9 cellular contexts compared by ENCODE assay signal in genomic region chr2:152189622-152190495, GRCh38. TPM values are rescaled to one million over a fixed set of nuclear protein-coding genes. Genes with fewer than 3 reads are reported as not detected.
DNase-seq lines count a peak whose midpoint lies in the region; ATAC-seq and TF ChIP-seq lines count a peak whose summit lies in the region.
"Had no signal": no experiment of that assay in that cellular context is flagged by ENCODE, and none has a peak within 500 bp of the region (broad histone marks: within the 10 kb centered on the region; RNA-seq: fewer than 3 reads in every experiment).

No MANE protein-coding gene starts in this region.

- H3K27ac Mint-ChIP-seq in activated CD4-positive, alpha-beta memory T cell treated with anti-CD3 and anti-CD28 coated beads for 36 hours: no peak overlapping the region

- H3K9me3 Mint-ChIP-seq in activated CD4-positive, alpha-beta memory T cell treated with anti-CD3 and anti-CD28 coated beads for 36 hours: no peaks in the 10 kb centered on the region

- peak; percentile 74 for ATAC-seq in GM21528 (IDR thresholded peaks at IDR 0.05; ENCODE audit: low FRiP score, unreplicated experiment)
- ATAC-seq in omental fat pad (ENCODE audit: low FRiP score): peak; percentile 77

- no peak overlapping the region for H3K27ac ChIP-seq in SU-DHL-6 (ENCODE audit: low read depth, low read length)
- H3K27ac ChIP-seq: BLaER1 had no signal

- H3K27me3 ChIP-seq in MG63 (no peaks in the 10 kb centered on the region), SU-DHL-6 (ENCODE audit: low read length) (no peaks in the 10 kb centered on the region)
- H3K27me3 ChIP-seq: BLaER1 had no signal

- no peaks in the 10 kb centered on the region for H4K20me1 ChIP-seq in SU-DHL-6 (ENCODE audit: low read depth, low read length)
- H4K20me1 ChIP-seq: BLaER1 had no signal

- no peaks in the 10 kb centered on the region for H3K79me2 ChIP-seq in SU-DHL-6 (ENCODE audit: insufficient read depth, low read length)

- TF ChIP-seq CTCF in SU-DHL-6 (IDR thresholded peaks at IDR 0.05; ENCODE audit: insufficient read depth, low read length, poor library complexity, severe bottlenecking): peak; percentile 57
- peak; percentile 88 for TF ChIP-seq CTCF in fibroblast of pulmonary artery (IDR thresholded peaks at IDR 0.05; ENCODE audit: low read length, missing control alignments)
- TF ChIP-seq CTCF in omental fat pad (IDR thresholded peaks at IDR 0.05): peak in 2 of 3 donors; percentile 15 to 49

- no peak overlapping the region for H3K9ac ChIP-seq in SU-DHL-6 (ENCODE audit: low read length)
- H3K9ac ChIP-seq: BLaER1 had no signal

- H3K4me3 Mint-ChIP-seq in activated CD4-positive, alpha-beta memory T cell treated with anti-CD3 and anti-CD28 coated beads for 36 hours: no peak overlapping the region

- intact Hi-C loops in activated CD4-positive, alpha-beta memory T cell treated with anti-CD3 and anti-CD28 coated beads for 36 hours (cut with micrococcal nuclease): loop anchor here (1.0 to 2.0 kb wide), 2 partner anchors 437 to 445 kb away; no protein-coding TSS in a partner anchor

- peak; percentile 9 for DNase-seq in NCI-H146 (lab: John Stamatoyannopoulos, UW)
- no peak for DNase-seq in NCI-H146 treated with DMSO at 0.1 percent for 48 hours (lab: John Stamatoyannopoulos, UW; ENCODE audit: unreplicated experiment)
- DNase-seq in MG63: peak; percentile 14
- DNase-seq in fibroblast of pulmonary artery (ENCODE audit: low read depth): peak; percentile 88
- no peak for DNase-seq in omental fat pad (ENCODE audit: low spot score)
- no peak for DNase-seq in activated CD4-positive, alpha-beta memory T cell treated with anti-CD3 and anti-CD28 coated beads for 36 hours

- H3K4me3 ChIP-seq in MG63 (no peak overlapping the region), SU-DHL-6 (ENCODE audit: insufficient read depth, low read length, poor library complexity, severe bottlenecking) (no peak overlapping the region), fibroblast of pulmonary artery (replicated peaks; ENCODE audit: low read depth, low read length) (no peak overlapping the region)
- H3K4me3 ChIP-seq: BLaER1 had no signal

- CTCF ChIA-PET in activated CD4-positive, alpha-beta memory T cell treated with anti-CD3 and anti-CD28 coated beads for 36 hours (lab: Charles Lee): interaction anchor here (0.6 to 1.2 kb wide), 7 partner anchors 10 to 446 kb away, joined by 3 to 15 read pairs (median 3); partner anchors contain the start of gene STAM2

- peaks cover 28% of the 10 kb centered on the region for H3K27me3 Mint-ChIP-seq in activated CD4-positive, alpha-beta memory T cell treated with anti-CD3 and anti-CD28 coated beads for 36 hours

- no peaks in the 10 kb centered on the region for H3K9me2 ChIP-seq in SU-DHL-6 (replicated peaks; ENCODE audit: insufficient read depth, low read length)

- H3K36me3 ChIP-seq in MG63 (no peaks in the 10 kb centered on the region), SU-DHL-6 (ENCODE audit: low read length) (no peaks in the 10 kb centered on the region)
- H3K36me3 ChIP-seq: BLaER1 had no signal

- H2AFZ ChIP-seq in SU-DHL-6 (ENCODE audit: low read depth, low read length, severe bottlenecking): no peak overlapping the region

- no peaks in the 10 kb centered on the region for H3K4me1 Mint-ChIP-seq in activated CD4-positive, alpha-beta memory T cell treated with anti-CD3 and anti-CD28 coated beads for 36 hours (ENCODE audit: low read depth)

- no peak overlapping the region for H3K4me2 ChIP-seq in SU-DHL-6 (ENCODE audit: low read depth, low read length, poor library complexity, severe bottlenecking)
- H3K4me2 ChIP-seq: BLaER1 had no signal

- H3K9me3 ChIP-seq in MG63 (no peaks in the 10 kb centered on the region), SU-DHL-6 (ENCODE audit: insufficient read depth, low read length) (no peaks in the 10 kb centered on the region)

- H3F3A ChIP-seq in SU-DHL-6 (ENCODE audit: insufficient read depth): no peaks in the 10 kb centered on the region

- no peaks in the 10 kb centered on the region for H3K36me3 Mint-ChIP-seq in activated CD4-positive, alpha-beta memory T cell treated with anti-CD3 and anti-CD28 coated beads for 36 hours

- POLR2A ChIA-PET in activated CD4-positive, alpha-beta memory T cell treated with anti-CD3 and anti-CD28 coated beads for 36 hours (lab: Charles Lee): no interaction called here

RNA-seq across cellular contexts. Expression of gene STAM2, which starts 14.3 kb away (rescaled TPM):
- 31.9 and 33.1 TPM in 2 replicates for total RNA-seq in MG63 (2014; rRNA removed; shearing (Covaris generic); ENCODE audit: low replicate concordance)
- total RNA-seq in omental fat pad: 10 to 100 TPM; 23.9 to 47.8 (median 33.4) TPM
- total RNA-seq in activated CD4-positive, alpha-beta memory T cell treated with anti-CD3 and anti-CD28 coated beads for 36 hours: 10 to 100 TPM; 16.4 to 17.6 TPM

Comparison
In these comparisons a context has a peak if more than half of its experiments do, and no peak if none do; other contexts are left out.
1. DNase-seq: peak in NCI-H146 (single experiment), MG63 (single experiment) and fibroblast of pulmonary artery (single experiment); none in NCI-H146 treated with DMSO at 0.1 percent for 48 hours (single experiment), omental fat pad (single experiment) and activated CD4-positive, alpha-beta memory T cell treated with anti-CD3 and anti-CD28 coated beads for 36 hours (single experiment).
2. CTCF ChIP-seq: peak in every context shown above with its lines; median percentile 88 in fibroblast of pulmonary artery; 57 in SU-DHL-6; 32 in omental fat pad.